ENCODE assay signal across 15 cellular contexts in the genomic region with DNA sequence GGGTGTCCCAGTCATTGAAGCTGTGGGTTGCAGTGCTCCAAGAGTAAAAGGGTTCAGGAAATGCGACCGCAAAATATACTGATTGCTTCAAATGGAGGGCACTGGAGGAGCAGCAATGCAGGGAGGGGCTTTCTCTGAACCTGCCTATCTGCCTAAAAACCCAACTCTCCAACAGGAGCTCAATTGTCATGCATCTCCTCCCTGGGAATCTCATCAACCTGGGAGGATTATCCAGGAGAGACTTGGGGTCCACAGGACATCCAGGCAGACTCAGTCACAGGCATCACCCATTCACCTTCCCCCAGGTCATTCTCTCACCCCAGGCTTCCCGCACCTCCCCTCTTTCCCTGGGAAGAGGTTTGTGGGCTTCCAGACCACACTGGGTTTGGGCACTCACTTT. TPM values are rescaled to one million over a fixed set of nuclear protein-coding genes. Genes with fewer than 3 reads are reported as not detected.
DNase-seq lines count a peak whose midpoint lies in the region; ATAC-seq and TF ChIP-seq lines count a peak whose summit lies in the region.
"Had no signal": no experiment of that assay in that cellular context is flagged by ENCODE, and none has a peak within 500 bp of the region (broad histone marks: within the 10 kb centered on the region; RNA-seq: fewer than 3 reads in every experiment).

No MANE protein-coding gene starts in this region.

- DNase-seq in adrenal gland (no peak), lower lobe of right lung (no peak), sigmoid colon (no peak), iPS-NIHi7 (ENCODE audit: extremely low spot score) (no peak), G401 (ENCODE audit: low spot score) (no peak), EL (no peak)
- DNase-seq: activated effector memory CD4-positive, alpha-beta T cell treated with Interleukin-2 at 50 U/mL for 16 hours; COR-L47; GF-D8; NCI-H1436; stimulated activated CD4-positive, alpha-beta T cell treated with anti-CD3 and anti-CD28 coated beads, Interleukin-2, amount 100 ng/mL, for 24 hours; trophoblast cell had no signal

- no peaks in the 10 kb centered on the region for H4K20me1 ChIP-seq in BLaER1

- in situ Hi-C loops in G401 (cut with HindIII; ENCODE audit: low sequenced_read_pairs), result no loop called here

- H3K9me3 ChIP-seq in BLaER1 (peaks cover 54% of the 10 kb centered on the region), adrenal gland (replicated peaks in 1 of 3) (no peaks in the 10 kb centered on the region), lower lobe of right lung (no peaks in the 10 kb centered on the region), sigmoid colon (no peaks in the 10 kb centered on the region)
- H3K9me3 ChIP-seq: ovary had no signal

- H3K27me3 ChIP-seq in BLaER1, result no peaks in the 10 kb centered on the region
- no peaks in the 10 kb centered on the region for H3K27me3 ChIP-seq in adrenal gland
- H3K27me3 ChIP-seq in lower lobe of right lung (ENCODE audit: low read depth), result no peaks in the 10 kb centered on the region
- no peaks in the 10 kb centered on the region for H3K27me3 ChIP-seq in sigmoid colon
- H3K27me3 ChIP-seq: ovary had no signal

- H3K27ac ChIP-seq in BLaER1 (no peak overlapping the region), adrenal gland (peak overlapping the region; percentile 75 to 88 (median 82)), lower lobe of right lung (peak overlapping the region; percentile 72), sigmoid colon (peak overlapping the region; percentile 85 to 90 (median 88))

- 34 to 82% (median 70%) methylated on average over 3 of the region's 3 CpGs for WGBS in adrenal gland, 4 donors
- WGBS in sigmoid colon, 2 donors, result 61 to 84% methylated on average over 3 of the region's 3 CpGs

- no peaks in the 10 kb centered on the region for H3K36me3 ChIP-seq in BLaER1
- no peaks in the 10 kb centered on the region for H3K36me3 ChIP-seq in adrenal gland (replicated peaks in 1 of 2)
- H3K36me3 ChIP-seq in lower lobe of right lung, result no peaks in the 10 kb centered on the region
- H3K36me3 ChIP-seq in sigmoid colon, result no peaks in the 10 kb centered on the region
- H3K36me3 ChIP-seq: ovary had no signal

- H3K4me1 ChIP-seq in BLaER1 (peaks cover 25% of the 10 kb centered on the region), adrenal gland (replicated peaks in 1 of 2) (peaks cover 25 to 26% of the 10 kb centered on the region in 2 donors), lower lobe of right lung (peaks cover 38% of the 10 kb centered on the region), sigmoid colon (peaks cover 0 to 63% (median 58%) of the 10 kb centered on the region in 4 donors)

- intact Hi-C loops in adrenal gland (cut with DNase I) (no loop called here), lower lobe of right lung (cut with DNase I) (loop anchor here (10.0 kb wide), 1 partner anchor 386 kb away; no protein-coding TSS in a partner anchor), sigmoid colon (cut with DNase I) (loop anchor here (5.0 to 10.0 kb wide), 3 partner anchors 293 to 826 kb away; a partner anchor contains a TSS)

- H3K4me2 ChIP-seq in BLaER1, result peak overlapping the region; percentile 40; the same call in 1 of the 2 replicates

- H3K4me3 ChIP-seq in BLaER1 (no peak overlapping the region), adrenal gland (peak overlapping the region in 1 of 4 donors; percentile 27), lower lobe of right lung (no peak overlapping the region), sigmoid colon (no peak overlapping the region)
- H3K4me3 ChIP-seq: ovary had no signal

- no peak for TF ChIP-seq CTCF in adrenal gland (IDR thresholded peaks at IDR 0.05)
- TF ChIP-seq CTCF in lower lobe of right lung (IDR thresholded peaks at IDR 0.05), result no peak
- TF ChIP-seq CTCF in sigmoid colon (IDR thresholded peaks at IDR 0.05), result no peak

- H3K9ac ChIP-seq in BLaER1, result no peak overlapping the region

- ATAC-seq in lower lobe of right lung (no peak), HG03025 (IDR thresholded peaks at IDR 0.05; ENCODE audit: low FRiP score, unreplicated experiment) (no peak)

- no peak for TF ChIP-seq POLR2A in adrenal gland (IDR thresholded peaks at IDR 0.05)
- TF ChIP-seq POLR2A in sigmoid colon (IDR thresholded peaks at IDR 0.05), result no peak

- TF ChIP-seq EP300 in sigmoid colon (IDR thresholded peaks at IDR 0.05), result no peak

RNA-seq across cellular contexts. Expression of a gene that starts 38.2 kb away (rescaled TPM):
- total RNA-seq in adrenal gland (10 to 100 TPM in 6 of 8 donors, 1 to 10 TPM in 2; 7.0 to 27.2 (median 14.1) TPM), lower lobe of right lung (26.8 TPM), sigmoid colon (1 to 10 TPM; 3.0 to 8.2 (median 5.0) TPM)
- polyA plus RNA-seq in adrenal gland (10 to 100 TPM in 1 of 3 donors, 1 to 10 TPM in 2; 1.3 to 17.9 (median 1.9) TPM), sigmoid colon (1 to 10 TPM; 1.8 to 5.2 (median 2.4) TPM)
- 0.31 and 3.9 TPM in 2 replicates for total RNA-seq in G401 (2014; rRNA removed; shearing (Covaris generic))

Comparison
In these comparisons a context has a peak if more than half of its experiments do, and no peak if none do; other contexts are left out.
1. intact Hi-C loops: an anchor here in lower lobe of right lung (10.0 kb wide) and sigmoid colon (5.0 to 10.0 kb wide); none called in adrenal gland.